Comparison of ENCODE assay signal across 18 cellular contexts in genomic region chr6:83600531-83600930, GRCh38.
DNase-seq lines count a peak whose midpoint lies in the region; ATAC-seq and TF ChIP-seq lines count a peak whose summit lies in the region.
"Had no signal": no experiment of that assay in that cellular context is flagged by ENCODE, and none has a peak within 500 bp of the region (broad histone marks: within the 10 kb centered on the region; RNA-seq: fewer than 3 reads in every experiment).

No MANE protein-coding gene starts in this region.

- H3K4me3 ChIP-seq in GM23338 (no peak overlapping the region), choroid plexus epithelial cell (ENCODE audit: low read depth, low read length) (no peak overlapping the region), fibroblast of villous mesenchyme (ENCODE audit: low read depth, low read length) (no peak overlapping the region)
- H3K4me3 ChIP-seq: BLaER1 treated with 17β-estradiol and CSF1 and Interleukin-3, amounts not matched to agents 10 nM and 100 nM; MG63; Peyer's patch had no signal

- CTCF ChIA-PET in T-cell (lab: Charles Lee): no interaction called here

- H3K36me3 ChIP-seq in GM23338 (ENCODE audit: insufficient read depth): no peaks in the 10 kb centered on the region
- H3K36me3 ChIP-seq: BLaER1 treated with 17β-estradiol and CSF1 and Interleukin-3, amounts not matched to agents 10 nM and 100 nM; MG63; Peyer's patch had no signal

- DNase-seq in GM23338 (ENCODE audit: low spot score): no peak
- peak; percentile 14 for DNase-seq in choroid plexus epithelial cell (ENCODE audit: low read depth)
- DNase-seq in fibroblast of villous mesenchyme (ENCODE audit: low read depth): peak; percentile 7
- DNase-seq in activated CD8-positive, alpha-beta memory T cell treated with anti-CD3 and anti-CD28 coated beads, Interleukin-2, amount 50 U/mL, for 48 hours: no peak
- no peak for DNase-seq in T-cell
- no peak for DNase-seq in globus pallidus (ENCODE audit: low spot score)
- DNase-seq: AML-193; CD4-positive, alpha-beta T cell; GOT3; HCEC 1CT; KG1; MG63; NCI-H2029; NCI-H69; Peyer's patch; SHP77 treated with DMSO at 0.1 percent for 48 hours had no signal

- ATAC-seq in GM23338: no peak
- ATAC-seq in T-cell (replicated peaks in 1 of 4): no peak
- ATAC-seq in HG02763 (IDR thresholded peaks at IDR 0.05; ENCODE audit: unreplicated experiment): no peak

- peaks cover 8% of the 10 kb centered on the region; the same call in 2 of the 3 replicates for H3K4me1 Mint-ChIP-seq in GM23338
- H3K4me1 Mint-ChIP-seq in T-cell: no peaks in the 10 kb centered on the region

- H3K27me3 Mint-ChIP-seq in GM23338 (ENCODE audit: insufficient read depth, low read depth, poor library complexity) (peaks cover 1% of the 10 kb centered on the region), T-cell (no peaks in the 10 kb centered on the region)
- H3K27me3 Mint-ChIP-seq: CD4-positive, alpha-beta T cell had no signal

- no peaks in the 10 kb centered on the region for H4K20me1 ChIP-seq in GM23338 (replicated peaks; ENCODE audit: insufficient read depth)
- H4K20me1 ChIP-seq: BLaER1 treated with 17β-estradiol and CSF1 and Interleukin-3, amounts not matched to agents 10 nM and 100 nM had no signal

- H2AFZ ChIP-seq in GM23338: no peak overlapping the region

- no peaks in the 10 kb centered on the region for H3K79me2 ChIP-seq in GM23338 (replicated peaks; ENCODE audit: insufficient read depth)

- POLR2A ChIA-PET in T-cell (lab: Charles Lee): no interaction called here

- TF ChIP-seq CTCF in GM23338 (conservative IDR thresholded peaks at IDR 0.05; ENCODE audit: low read depth in 2 of 2) (no peak), choroid plexus epithelial cell (conservative IDR thresholded peaks at IDR 0.05; ENCODE audit: low read depth, low read length) (no peak), fibroblast of villous mesenchyme (IDR thresholded peaks at IDR 0.05; ENCODE audit: insufficient read depth, low read depth, low read length) (no peak)

- H3K27ac Mint-ChIP-seq in GM23338: peak overlapping the region; percentile 10; the same call in 1 of the 2 replicates
- no peak overlapping the region for H3K27ac Mint-ChIP-seq in T-cell
- H3K27ac Mint-ChIP-seq: CD4-positive, alpha-beta T cell had no signal

- no peaks in the 10 kb centered on the region for H3K9me2 ChIP-seq in GM23338 (ENCODE audit: insufficient read depth)

- no peaks in the 10 kb centered on the region for H3K27me3 ChIP-seq in GM23338 (ENCODE audit: insufficient read depth)
- H3K27me3 ChIP-seq: BLaER1 treated with 17β-estradiol and CSF1 and Interleukin-3, amounts not matched to agents 10 nM and 100 nM; MG63; Peyer's patch had no signal

- H3K36me3 Mint-ChIP-seq in GM23338 (ENCODE audit: low read depth) (no peaks in the 10 kb centered on the region), T-cell (no peaks in the 10 kb centered on the region)

- H3K27ac ChIP-seq in GM23338 (ENCODE audit: low read depth): no peak overlapping the region
- H3K27ac ChIP-seq: BLaER1 treated with 17β-estradiol and CSF1 and Interleukin-3, amounts not matched to agents 10 nM and 100 nM; Peyer's patch had no signal

- no peaks in the 10 kb centered on the region for H3F3A ChIP-seq in GM23338 (replicated peaks; ENCODE audit: low read depth)

- H3K9me3 Mint-ChIP-seq in GM23338: no peaks in the 10 kb centered on the region
- no peaks in the 10 kb centered on the region for H3K9me3 Mint-ChIP-seq in T-cell
- H3K9me3 Mint-ChIP-seq: CD4-positive, alpha-beta T cell had no signal

- peaks cover 7% of the 10 kb centered on the region; the same call in 1 of the 2 replicates for H3K4me1 ChIP-seq in GM23338 (ENCODE audit: insufficient read depth)
- H3K4me1 ChIP-seq: BLaER1 treated with 17β-estradiol and CSF1 and Interleukin-3, amounts not matched to agents 10 nM and 100 nM; Peyer's patch had no signal

- H3K4me2 ChIP-seq in GM23338: no peak overlapping the region
- H3K4me2 ChIP-seq: BLaER1 treated with 17β-estradiol and CSF1 and Interleukin-3, amounts not matched to agents 10 nM and 100 nM had no signal

- H3K4me3 Mint-ChIP-seq in GM23338 (no peak overlapping the region), T-cell (no peak overlapping the region)
- H3K4me3 Mint-ChIP-seq: CD4-positive, alpha-beta T cell had no signal

TF ChIP-seq in GM23338, 12 proteins besides CTCF, POLR2A, EP300 and RAD21 (continues in another document):
- no peak for TF ChIP-seq ZNF331 (CRISPR knock-in tag; IDR thresholded peaks at IDR 0.05; ENCODE audit: low read depth)
- TF ChIP-seq CREB1 (CRISPR knock-in tag; IDR thresholded peaks at IDR 0.05; ENCODE audit: low read depth): no peak
- no peak for TF ChIP-seq JUNB (IDR thresholded peaks at IDR 0.05; ENCODE audit: unreplicated experiment)
- no peak for TF ChIP-seq ZNF462 (CRISPR knock-in tag; IDR thresholded peaks at IDR 0.05)

Comparison
In these comparisons a context has a peak if more than half of its experiments do, and no peak if none do; other contexts are left out.
1. DNase-seq: peak in choroid plexus epithelial cell (single experiment) and fibroblast of villous mesenchyme (single experiment); none in GM23338 (single experiment), activated CD8-positive, alpha-beta memory T cell treated with anti-CD3 and anti-CD28 coated beads, Interleukin-2, amount 50 U/mL, for 48 hours (single experiment), T-cell (0 of 34) and globus pallidus (single experiment).